Comparison of ENCODE assay signal across 8 cellular contexts in genomic region chr12:56118688-56119045, GRCh38. TPM values are rescaled to one million over a fixed set of nuclear protein-coding genes. Genes with fewer than 3 reads are reported as not detected.
DNase-seq lines count a peak whose midpoint lies in the region; ATAC-seq, FAIRE-seq and TF ChIP-seq lines count a peak whose summit lies in the region.

No MANE protein-coding gene starts in this region.

- H3K27ac ChIP-seq in right atrium auricular region (peak overlapping the region; percentile 85 to 95), SJSA1 (peak overlapping the region; percentile 42), small intestine (ENCODE audit: low read depth in 1 of 2, low read length in 1 of 2) (peak overlapping the region; percentile 90 to 96)

- no peaks in the 10 kb centered on the region for H3K9me3 ChIP-seq in right atrium auricular region
- H3K9me3 ChIP-seq in SJSA1 (replicated peaks), result no peaks in the 10 kb centered on the region
- H3K9me3 ChIP-seq in small intestine (ENCODE audit: control insufficient read depth, low read depth), result no peaks in the 10 kb centered on the region

- H3K4me1 ChIP-seq in right atrium auricular region (peaks cover 0 to 52% of the 10 kb centered on the region in 2 donors), SJSA1 (replicated peaks) (peaks cover 20% of the 10 kb centered on the region), small intestine (ENCODE audit: control insufficient read depth in 2 of 2, insufficient read depth in 1 of 2, low read depth in 1 of 2, low read length in 1 of 2) (peaks cover 0 to 5% of the 10 kb centered on the region in 2 donors)

- ATAC-seq in Right ventricle myocardium inferior (no peak), HG03469 (IDR thresholded peaks at IDR 0.05; ENCODE audit: unreplicated experiment) (no peak), GM21381 (IDR thresholded peaks at IDR 0.05; ENCODE audit: unreplicated experiment) (no peak)

- H3K4me3 ChIP-seq in right atrium auricular region (peak overlapping the region; percentile 59 to 76), SJSA1 (peak overlapping the region; percentile 73), fibroblast of the aortic adventitia (ENCODE audit: low read depth, low read length) (peak overlapping the region; percentile 90), small intestine (ENCODE audit: low read depth in 1 of 2, low read length in 2 of 2) (peak overlapping the region; percentile 42 to 68)

- H3K27me3 ChIP-seq in right atrium auricular region, result no peaks in the 10 kb centered on the region
- H3K27me3 ChIP-seq in SJSA1 (replicated peaks), result no peaks in the 10 kb centered on the region
- H3K27me3 ChIP-seq in small intestine (ENCODE audit: control insufficient read depth in 2 of 2, insufficient read depth in 2 of 2, low read length in 2 of 2), result no peaks in the 10 kb centered on the region

- intact Hi-C loops in Right ventricle myocardium inferior (cut with DNase I), result loop anchor here (1.0 to 5.0 kb wide), 6 partner anchors 39 to 376 kb away; partner anchors contain the start of genes CS, GDF11, MYL6 and NABP2

- peaks cover 10% of the 10 kb centered on the region for H3K36me3 ChIP-seq in right atrium auricular region
- H3K36me3 ChIP-seq in SJSA1, result peaks cover 44% of the 10 kb centered on the region
- H3K36me3 ChIP-seq in small intestine (ENCODE audit: control insufficient read depth in 2 of 2, insufficient read depth in 2 of 2, low read length in 2 of 2), result peaks cover 2 to 5% of the 10 kb centered on the region in 2 donors

- DNase-seq in right atrium auricular region (ENCODE audit: low spot score) (no peak), Right ventricle myocardium inferior (ENCODE audit: missing footprints) (no peak), SJSA1 (ENCODE audit: low read depth in 1 of 2, low spot score in 2 of 2) (no peak), fibroblast of the aortic adventitia (ENCODE audit: low read depth) (no peak), small intestine (no peak), SHP77 (lab: John Stamatoyannopoulos, UW) (no peak)

- 0 to 3% (median 2%) methylated on average over 10 of the region's 10 CpGs for WGBS in small intestine, 3 donors

- FAIRE-seq in small intestine (lab: Jason Lieb, UNC), result no peak

- TF ChIP-seq CTCF in right atrium auricular region (IDR thresholded peaks at IDR 0.05), result no peak
- no peak for TF ChIP-seq CTCF in fibroblast of the aortic adventitia (IDR thresholded peaks at IDR 0.05; ENCODE audit: insufficient read depth, low read length)

RNA-seq across cellular contexts. Expression of gene ZC3H10, which starts 0.6 kb away (rescaled TPM):
- total RNA-seq in right atrium auricular region (1 to 10 TPM; 2.1 to 2.9 TPM), Right ventricle myocardium inferior (7.3 TPM), fibroblast of the aortic adventitia (ENCODE audit: low replicate concordance) (5.9 and 7.3 TPM in 2 replicates)
- 3.6 and 7.3 TPM in 2 replicates for total RNA-seq in SJSA1 (2014; rRNA removed; shearing (Covaris generic))
- polyA plus RNA-seq in small intestine, result 1 to 10 TPM; 1.1 to 2.8 (median 1.3) TPM

RNA-seq across cellular contexts. Expression of gene RPL41, which starts 2.2 kb away (rescaled TPM):
- total RNA-seq in right atrium auricular region (1,000 to 10,000 TPM in 1 of 2 donors, 100 to 1,000 TPM in 1; 606 to 2,188 TPM), Right ventricle myocardium inferior (2,099 TPM), fibroblast of the aortic adventitia (ENCODE audit: low replicate concordance) (2,772 and 12,570 TPM in 2 replicates)
- 1,215 and 2,760 TPM in 2 replicates for total RNA-seq in SJSA1 (2014; rRNA removed; shearing (Covaris generic))
- 1,000 to 10,000 TPM; 3,267 to 7,277 (median 6,102) TPM for polyA plus RNA-seq in small intestine

RNA-seq across cellular contexts. Expression of gene ESYT1, which starts 9.4 kb away (rescaled TPM):
- total RNA-seq in right atrium auricular region (10 to 100 TPM; 25.4 to 74.0 TPM), Right ventricle myocardium inferior (33.6 TPM), fibroblast of the aortic adventitia (ENCODE audit: low replicate concordance) (207 and 267 TPM in 2 replicates)
- 138 and 170 TPM in 2 replicates for total RNA-seq in SJSA1 (2014; rRNA removed; shearing (Covaris generic))
- 10 to 100 TPM in 1 of 3 donors, 1 to 10 TPM in 2; 2.7 to 51.8 (median 7.8) TPM for polyA plus RNA-seq in small intestine

RNA-seq across cellular contexts. Expression of gene PA2G4, which starts 14.3 kb away (rescaled TPM):
- 100 to 1,000 TPM in 1 of 2 donors, 10 to 100 TPM in 1; 91.4 to 116 TPM for total RNA-seq in right atrium auricular region
- total RNA-seq in Right ventricle myocardium inferior, result 69.7 TPM
- 204 and 249 TPM in 2 replicates for total RNA-seq in SJSA1 (2014; rRNA removed; shearing (Covaris generic))
- 102 and 141 TPM in 2 replicates for total RNA-seq in fibroblast of the aortic adventitia (ENCODE audit: low replicate concordance)
- 100 to 1,000 TPM in 1 of 3 donors, 10 to 100 TPM in 2; 63.7 to 156 (median 68.6) TPM for polyA plus RNA-seq in small intestine

RNA-seq across cellular contexts. Expression of gene MYL6B, which starts 33.7 kb away (rescaled TPM):
- total RNA-seq in right atrium auricular region (10 to 100 TPM; 36.1 to 55.1 TPM), Right ventricle myocardium inferior (45.8 TPM), fibroblast of the aortic adventitia (ENCODE audit: low replicate concordance) (74.2 and 125 TPM in 2 replicates)
- 71.9 and 97.8 TPM in 2 replicates for total RNA-seq in SJSA1 (2014; rRNA removed; shearing (Covaris generic))
- 10 to 100 TPM; 24.8 to 31.2 (median 28.6) TPM for polyA plus RNA-seq in small intestine

Comparison
In these comparisons a context has a peak if more than half of its experiments do, and no peak if none do; other contexts are left out.
1. H3K27ac ChIP-seq: peak in every context shown above with its lines; median percentile 93 in small intestine; 90 in right atrium auricular region; 42 in SJSA1.